In genomic region chr16:83994087-83994486, GRCh38 we compare ENCODE assay signal across 1 cellular context.
TF ChIP-seq lines count a peak whose summit lies in the region.

No MANE protein-coding gene starts in this region.

TF ChIP-seq in H1, 55 proteins besides CTCF, POLR2A, EP300 and RAD21:
- TF ChIP-seq NRF1 (IDR thresholded peaks at IDR 0.05; ENCODE audit: low read depth, low read length) (no peak), CHD7 (IDR thresholded peaks at IDR 0.05; ENCODE audit: insufficient replicate concordance, low read length) (no peak), CEBPB (IDR thresholded peaks at IDR 0.05; ENCODE audit: low read depth, low read length) (peak; percentile 34; the same call in 1 of the 2 replicates), BCL11A (IDR thresholded peaks at IDR 0.05; ENCODE audit: low read depth in 2 of 2, low read length in 2 of 2) (no peak), JUN (IDR thresholded peaks at IDR 0.05; ENCODE audit: low read depth, low read length) (no peak), BACH1 (IDR thresholded peaks at IDR 0.05; ENCODE audit: low read length) (no peak)
